In genomic region chr12:124767075-124767821, GRCh38 we compare ENCODE assay signal across 8 cellular contexts.
DNase-seq lines count a peak whose midpoint lies in the region; ATAC-seq and TF ChIP-seq lines count a peak whose summit lies in the region.

No MANE protein-coding gene starts in this region.

- H3K4me3 ChIP-seq in cardiac fibroblast (replicated peaks in 1 of 2; ENCODE audit: low read depth in 2 of 2, low read length in 2 of 2) = no peak overlapping the region

- DNase-seq in NK-92 treated with Interleukin-12 subunit alpha and Interleukin-12 subunit beta, amount 100 ng/mL, for 24 hours (lab: John Stamatoyannopoulos, UW) = peak; percentile 31
- DNase-seq in NK-92 (lab: John Stamatoyannopoulos, UW; ENCODE audit: unreplicated experiment) (no peak), NCI-H2107 treated with DMSO at 0.1 percent for 48 hours (lab: John Stamatoyannopoulos, UW; ENCODE audit: unreplicated experiment) (peak; percentile 17), cardiac fibroblast (ENCODE audit: low read depth in 2 of 2) (peak; percentile 67 to 78), left lobe of liver (ENCODE audit: low spot score) (peak; percentile 83)
- peak; percentile 62 to 79 (median 68) for DNase-seq in activated CD4-positive, CD25-positive, alpha-beta regulatory T cell (lab: John Stamatoyannopoulos, UW)
- DNase-seq in stimulated activated CD4-positive, alpha-beta T cell treated with anti-CD3 and anti-CD28 coated beads, Interleukin-4, amount 100 ng/mL, for 4 hours = peak; percentile 72 to 82

- ATAC-seq in HG02840 (IDR thresholded peaks at IDR 0.05; ENCODE audit: low FRiP score, unreplicated experiment) (peak; percentile 57), left lobe of liver (peak; percentile 91)

- peak; percentile 96 for TF ChIP-seq CTCF in cardiac fibroblast (IDR thresholded peaks at IDR 0.05; ENCODE audit: low read depth, low read length)
